Comparison of ENCODE assay signal across 2 cellular contexts in the genomic region with DNA sequence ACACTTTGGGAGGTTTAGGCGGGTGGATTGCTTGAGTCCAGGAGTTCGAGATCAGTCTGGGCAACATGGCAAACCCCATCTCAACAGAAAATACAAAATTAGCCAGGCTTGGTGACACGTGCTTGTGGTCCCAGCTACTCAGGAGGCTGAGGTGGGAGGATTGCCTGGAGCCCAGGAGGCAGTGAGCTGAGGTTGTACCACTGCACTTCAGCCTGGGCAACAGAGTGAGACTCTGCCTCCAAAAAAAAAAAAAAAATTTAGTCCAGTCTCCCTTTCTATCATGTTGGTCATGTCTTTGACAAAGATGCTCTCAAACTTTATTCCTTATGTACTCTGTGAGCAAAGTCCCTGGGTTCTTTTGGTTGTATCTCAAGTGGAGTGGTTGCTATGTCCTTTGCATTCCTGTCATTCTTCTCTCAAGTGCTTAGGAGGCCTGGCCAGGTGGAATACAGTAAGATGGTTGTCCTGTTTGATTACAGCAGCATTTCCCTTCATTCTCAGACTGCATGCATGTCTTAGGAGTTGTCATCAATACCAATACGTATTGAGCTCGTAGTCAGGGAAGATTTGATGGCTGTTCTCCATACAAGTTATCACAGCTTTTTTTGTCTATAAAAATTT.
TF ChIP-seq lines count a peak whose summit lies in the region.

No MANE protein-coding gene starts in this region.

TF ChIP-seq in H1, 55 proteins besides CTCF, POLR2A, EP300 and RAD21:
- TF ChIP-seq NANOG (IDR thresholded peaks at IDR 0.05; ENCODE audit: insufficient read depth, low read depth, low read length, poor library complexity, severe bottlenecking) = peak; percentile 63
- TF ChIP-seq SIN3A (conservative IDR thresholded peaks at IDR 0.05 in 1 of 2, IDR thresholded peaks at IDR 0.05 in 1 of 2; ENCODE audit: low read depth in 1 of 2, low read length in 2 of 2) = 0 out of 4 replicates have a peak, but pooled peaks of 1 of the 2 experiments have one; percentile 31
- TF ChIP-seq CHD1 (IDR thresholded peaks at IDR 0.05; ENCODE audit: low read depth, low read length) = no peak
- peak; percentile 64; the same call in 1 of the 2 replicates for TF ChIP-seq KDM1A (IDR thresholded peaks at IDR 0.05; ENCODE audit: borderline replicate concordance, low read length)
- TF ChIP-seq RFX5 (IDR thresholded peaks at IDR 0.05; ENCODE audit: borderline replicate concordance, low read depth, low read length) = no peak
- TF ChIP-seq HDAC2 (IDR thresholded peaks at IDR 0.05; ENCODE audit: borderline replicate concordance in 1 of 2, low read depth in 2 of 2, low read length in 2 of 2) = peak in 1 of 2 experiments; percentile 39; a peak in 1 of 4 replicates
- no peak for TF ChIP-seq TAF1 (IDR thresholded peaks at IDR 0.05; ENCODE audit: low read depth, low read length)
- TF ChIP-seq TEAD4 (IDR thresholded peaks at IDR 0.05; ENCODE audit: low read depth, low read length) = peak; percentile 97
- TF ChIP-seq SP1 (IDR thresholded peaks at IDR 0.05; ENCODE audit: low read depth, low read length) = peak; percentile 75
- 0 out of 2 replicates have a peak, but pooled peaks have one; percentile 29 for TF ChIP-seq CHD2 (IDR thresholded peaks at IDR 0.05; ENCODE audit: low read length)
- TF ChIP-seq, protein P1, sequence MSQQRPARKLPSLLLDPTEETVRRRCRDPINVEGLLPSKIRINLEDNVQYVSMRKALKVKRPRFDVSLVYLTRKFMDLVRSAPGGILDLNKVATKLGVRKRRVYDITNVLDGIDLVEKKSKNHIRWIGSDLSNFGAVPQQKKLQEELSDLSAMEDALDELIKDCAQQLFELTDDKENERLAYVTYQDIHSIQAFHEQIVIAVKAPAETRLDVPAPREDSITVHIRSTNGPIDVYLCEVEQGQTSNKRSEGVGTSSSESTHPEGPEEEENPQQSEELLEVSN (IDR thresholded peaks at IDR 0.05) = no peak
- no peak for TF ChIP-seq SAP30 (IDR thresholded peaks at IDR 0.05; ENCODE audit: insufficient read depth, insufficient replicate concordance, low read length)
- peak in 1 of 2 experiments; percentile 2 for TF ChIP-seq BCL11A (IDR thresholded peaks at IDR 0.05; ENCODE audit: low read depth in 2 of 2, low read length in 2 of 2)
- TF ChIP-seq TCF12 (IDR thresholded peaks at IDR 0.05; ENCODE audit: low read depth, low read length) = peak; percentile 82; the same call in 1 of the 2 replicates
- TF ChIP-seq BRCA1 (IDR thresholded peaks at IDR 0.05; ENCODE audit: low read depth, low read length) = no peak
- TF ChIP-seq SP2 (IDR thresholded peaks at IDR 0.05; ENCODE audit: low read length) = no peak

TF ChIP-seq in HEK293T, 16 proteins besides CTCF, POLR2A, EP300 and RAD21:
- TF ChIP-seq, protein P2, sequence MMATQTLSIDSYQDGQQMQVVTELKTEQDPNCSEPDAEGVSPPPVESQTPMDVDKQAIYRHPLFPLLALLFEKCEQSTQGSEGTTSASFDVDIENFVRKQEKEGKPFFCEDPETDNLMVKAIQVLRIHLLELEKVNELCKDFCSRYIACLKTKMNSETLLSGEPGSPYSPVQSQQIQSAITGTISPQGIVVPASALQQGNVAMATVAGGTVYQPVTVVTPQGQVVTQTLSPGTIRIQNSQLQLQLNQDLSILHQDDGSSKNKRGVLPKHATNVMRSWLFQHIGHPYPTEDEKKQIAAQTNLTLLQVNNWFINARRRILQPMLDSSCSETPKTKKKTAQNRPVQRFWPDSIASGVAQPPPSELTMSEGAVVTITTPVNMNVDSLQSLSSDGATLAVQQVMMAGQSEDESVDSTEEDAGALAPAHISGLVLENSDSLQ (IDR thresholded peaks at IDR 0.05) = no peak
- TF ChIP-seq LEF1 (IDR thresholded peaks at IDR 0.05; ENCODE audit: borderline replicate concordance) = no peak
- no peak for TF ChIP-seq ELF4 (IDR thresholded peaks at IDR 0.05)
- no peak for TF ChIP-seq SUZ12 (IDR thresholded peaks at IDR 0.05)
- no peak for TF ChIP-seq HDGF (IDR thresholded peaks at IDR 0.05; ENCODE audit: borderline replicate concordance)
- TF ChIP-seq CTBP1 (IDR thresholded peaks at IDR 0.05; ENCODE audit: borderline replicate concordance) = no peak
- no peak for TF ChIP-seq SP1 (IDR thresholded peaks at IDR 0.05)
- no peak for TF ChIP-seq FOXK2 (IDR thresholded peaks at IDR 0.05)
- TF ChIP-seq FOXM1 (IDR thresholded peaks at IDR 0.05; ENCODE audit: borderline replicate concordance) = no peak
- TF ChIP-seq L3MBTL2 (conservative IDR thresholded peaks at IDR 0.05) = no peak
- TF ChIP-seq TARDBP (IDR thresholded peaks at IDR 0.05) = no peak
- no peak for TF ChIP-seq FOXA1 (IDR thresholded peaks at IDR 0.05)
- TF ChIP-seq NFRKB (IDR thresholded peaks at IDR 0.05) = no peak
- no peak for TF ChIP-seq ZNF384 (IDR thresholded peaks at IDR 0.05)
- TF ChIP-seq ARNT (IDR thresholded peaks at IDR 0.05) = no peak
- TF ChIP-seq BHLHE40 (IDR thresholded peaks at IDR 0.05; ENCODE audit: borderline replicate concordance) = no peak
